ENCODE assay signal across 10 cellular contexts in genomic region chr18:26405190-26405781, GRCh38.
DNase-seq lines count a peak whose midpoint lies in the region; ATAC-seq, FAIRE-seq and TF ChIP-seq lines count a peak whose summit lies in the region.
"Had no signal": no experiment of that assay in that cellular context is flagged by ENCODE, and none has a peak within 500 bp of the region (broad histone marks: within the 10 kb centered on the region; RNA-seq: fewer than 3 reads in every experiment).

No MANE protein-coding gene starts in this region.

- no peaks in the 10 kb centered on the region for H3K36me3 Mint-ChIP-seq in natural killer cell

- H3K4me3 Mint-ChIP-seq in natural killer cell: no peak overlapping the region

- in situ Hi-C loops in astrocyte of the spinal cord (cut with HindIII; ENCODE audit: low sequenced_read_pairs): no loop called here

- peaks cover 0 to 3% of the 10 kb centered on the region in 2 donors for H3K27me3 Mint-ChIP-seq in natural killer cell (ENCODE audit: low read depth in 2 of 2)

- peak; percentile 71 for ATAC-seq in HG02623 (IDR thresholded peaks at IDR 0.05; ENCODE audit: unreplicated experiment)
- ATAC-seq in natural killer cell: no peak

- H3K4me3 ChIP-seq in astrocyte of the spinal cord (ENCODE audit: low read depth, low read length) (no peak overlapping the region), liver (ENCODE audit: low read depth in 1 of 3, low read length in 3 of 3) (no peak overlapping the region)
- H3K4me3 ChIP-seq: HAP-1 had no signal

- TF ChIP-seq CTCF in astrocyte of the spinal cord (IDR thresholded peaks at IDR 0.05; ENCODE audit: low read depth, low read length) (peak; percentile 60), liver (IDR thresholded peaks at IDR 0.05; ENCODE audit: low read depth, low read length, missing input control) (peak; percentile 12), natural killer cell (IDR thresholded peaks at IDR 0.05) (no peak)

- H3K9me3 Mint-ChIP-seq in natural killer cell: no peaks in the 10 kb centered on the region

- no peak for FAIRE-seq in GM12892 (lab: Jason Lieb, UNC)
- FAIRE-seq: endometrium had no signal

- H3K27ac Mint-ChIP-seq in natural killer cell: no peak overlapping the region

- intact Hi-C loops in natural killer cell (cut with micrococcal nuclease): no loop called here

- H3K27me3 ChIP-seq in liver (ENCODE audit: control insufficient read depth in 4 of 4, insufficient read depth in 4 of 4, low read length in 3 of 4): no peaks in the 10 kb centered on the region

- no peaks in the 10 kb centered on the region for H3K4me1 ChIP-seq in liver (ENCODE audit: control insufficient read depth in 4 of 4, insufficient read depth in 4 of 4, low read length in 3 of 4)

- WGBS in liver: 65% methylated on average over 5 of the region's 5 CpGs

- DNase-seq in A172 (ENCODE audit: low spot score): peak; percentile 32
- DNase-seq in GM12892 (ENCODE audit: insufficient read length): peak; percentile 42
- peak; percentile 37 for DNase-seq in NCI-H1092 (lab: John Stamatoyannopoulos, UW)
- DNase-seq in astrocyte of the spinal cord (ENCODE audit: low read depth, low spot score): peak; percentile 56
- DNase-seq in stimulated activated CD4-positive, alpha-beta T cell treated with anti-CD3 and anti-CD28 coated beads, Interleukin-4, amount 100 ng/mL, for 1 hour: no peak
- DNase-seq in natural killer cell: no peak

- no peak overlapping the region for H3K9ac ChIP-seq in liver (ENCODE audit: low read depth in 1 of 2, low read length in 2 of 2)

- H3K9me3 ChIP-seq in liver (ENCODE audit: control insufficient read depth in 4 of 4, low read length in 3 of 4): no peaks in the 10 kb centered on the region
- H3K9me3 ChIP-seq: HAP-1 had no signal

- no peak for TF ChIP-seq POLR2A in GM12892 (IDR thresholded peaks at IDR 0.05; ENCODE audit: low read depth, low read length)

- no peaks in the 10 kb centered on the region for H3K4me1 Mint-ChIP-seq in natural killer cell

- no peaks in the 10 kb centered on the region for H3K36me3 ChIP-seq in liver (ENCODE audit: control insufficient read depth in 4 of 4, insufficient read depth in 3 of 4, low read depth in 1 of 4, low read length in 3 of 4)
- H3K36me3 ChIP-seq: HAP-1 had no signal

- H3K27ac ChIP-seq in liver (ENCODE audit: low read depth in 1 of 2, low read length in 2 of 2): no peak overlapping the region

- TF ChIP-seq RAD21 in liver (IDR thresholded peaks at IDR 0.05): peak; percentile 49 to 59

TF ChIP-seq in liver, 16 proteins besides CTCF, POLR2A, EP300 and RAD21:
- no peak for TF ChIP-seq JUND (IDR thresholded peaks at IDR 0.05)
- TF ChIP-seq TAF1 (conservative IDR thresholded peaks at IDR 0.05): no peak
- no peak for TF ChIP-seq ZBTB33 (IDR thresholded peaks at IDR 0.05)
- no peak for TF ChIP-seq HNF4A (conservative IDR thresholded peaks at IDR 0.05)
- TF ChIP-seq SP1 (IDR thresholded peaks at IDR 0.05): no peak
- TF ChIP-seq FOXA1 (IDR thresholded peaks at IDR 0.05): no peak
- no peak for TF ChIP-seq FOXA2 (IDR thresholded peaks at IDR 0.05)
- TF ChIP-seq YY1 (IDR thresholded peaks at IDR 0.05): no peak
- TF ChIP-seq NR2F2 (IDR thresholded peaks at IDR 0.05): no peak
- TF ChIP-seq GABPA (IDR thresholded peaks at IDR 0.05 in 1 of 2, conservative IDR thresholded peaks at IDR 0.05 in 1 of 2): no peak
- TF ChIP-seq REST (IDR thresholded peaks at IDR 0.05): no peak
- no peak for TF ChIP-seq MAX (IDR thresholded peaks at IDR 0.05)
- TF ChIP-seq HNF4G (IDR thresholded peaks at IDR 0.05): no peak
TF ChIP-seq in liver: peak in this region for 0.

Comparison
In these comparisons a context has a peak if more than half of its experiments do, and no peak if none do; other contexts are left out.
1. DNase-seq: peak in A172 (single experiment), GM12892 (single experiment), NCI-H1092 (single experiment) and astrocyte of the spinal cord (single experiment); none in stimulated activated CD4-positive, alpha-beta T cell treated with anti-CD3 and anti-CD28 coated beads, Interleukin-4, amount 100 ng/mL, for 1 hour (single experiment) and natural killer cell (single experiment).